Comparison of ENCODE assay signal across 8 cellular contexts in genomic region chr1:225810579-225811538, GRCh38. TPM values are rescaled to one million over a fixed set of nuclear protein-coding genes. Genes with fewer than 3 reads are reported as not detected.
DNase-seq lines count a peak whose midpoint lies in the region; ATAC-seq, FAIRE-seq and TF ChIP-seq lines count a peak whose summit lies in the region.
"Not testable (repeated sequence)": the region's sequence is repeated elsewhere in the genome, so short reads cannot be mapped to it uniquely, and the experiment has no call there.

No MANE protein-coding gene starts in this region.

- H3K4me1 ChIP-seq in Caco-2 (peaks cover 33% of the 10 kb centered on the region), K562 (replicated peaks in 1 of 2; ENCODE audit: control insufficient read depth in 2 of 2, insufficient read depth in 2 of 2, low read length in 2 of 2) (peaks cover 17 to 30% of the 10 kb centered on the region in 2 experiments), HepG2 (ENCODE audit: insufficient read depth, low read length) (peaks cover 58% of the 10 kb centered on the region), ovary (ENCODE audit: insufficient read depth) (peaks cover 30% of the 10 kb centered on the region), tibial nerve (peaks cover 0 to 58% (median 35%) of the 10 kb centered on the region in 4 donors)
- H3K4me1 ChIP-seq in fibroblast of lung (ENCODE audit: control insufficient read depth, extremely low read depth, insufficient read depth, low read length): not testable (repeated sequence)

- CTCF ChIA-PET in Caco-2 (lab: Charles Lee) (interaction anchor here (0.6 to 1.2 kb wide), 5 partner anchors 9 to 39 kb away, joined by 3 to 18 read pairs (median 5); partner anchors contain the start of gene SRP9), K562 (lab: Yijun Ruan, JAX; ENCODE audit: low intra/inter-chr PET ratio) (interaction anchor here (0.5 to 0.6 kb wide), 2 partner anchors 24 to 167 kb away, joined by 3 read pairs; no protein-coding TSS in a partner anchor), HepG2 (lab: Yijun Ruan, JAX; ENCODE audit: low intra/inter-chr PET ratio, low total read pairs) (interaction anchor here (1.3 to 1.7 kb wide), 2 partner anchors 33 to 336 kb away, joined by 3 read pairs; partner anchors contain the start of gene SRP9)
- CTCF ChIA-PET in T-cell (lab: Charles Lee): not testable (repeated sequence)

- H4K20me1 ChIP-seq in K562 (replicated peaks; ENCODE audit: control insufficient read depth, insufficient read depth, low read length); fibroblast of lung (ENCODE audit: control insufficient read depth, extremely low read depth, insufficient read depth, low read length); HepG2 (ENCODE audit: insufficient read depth, low read length): not testable (repeated sequence)

- not testable (repeated sequence) for H3K79me2 ChIP-seq in K562 (ENCODE audit: control insufficient read depth, insufficient read depth, low read length); fibroblast of lung (ENCODE audit: control insufficient read depth, insufficient read depth, low read length)
- peaks cover 30% of the 10 kb centered on the region for H3K79me2 ChIP-seq in HepG2 (ENCODE audit: insufficient read depth, low read length)

- H3K4me3 ChIP-seq in Caco-2 (ENCODE audit: low read depth, low read length) (peak overlapping the region; percentile 89), K562 (peak overlapping the region; percentile 48), fibroblast of lung (replicated peaks in 1 of 4; ENCODE audit: control extremely low read depth in 1 of 4, insufficient read depth in 1 of 4, low read depth in 3 of 4, low read length in 4 of 4) (peak overlapping the region; percentile 64 to 82 (median 72)), HepG2 (replicated peaks in 1 of 3; ENCODE audit: insufficient read depth in 1 of 3, low read depth in 2 of 3, low read length in 3 of 3) (peak overlapping the region; percentile 68 to 87 (median 80)), ovary (peak overlapping the region; percentile 57), tibial nerve (peak overlapping the region; percentile 49 to 92 (median 77))
- H3K4me3 ChIP-seq in Jurkat, Clone E6-1 (ENCODE audit: low read length): peak overlapping the region; percentile 54

- H3K27me3 Mint-ChIP-seq in Caco-2 (ENCODE audit: insufficient read depth, unreplicated experiment); T-cell: not testable (repeated sequence)

- in situ Hi-C loops in K562 (cut with MboI); HepG2 (cut with HindIII; ENCODE audit: extremely low pct_ligation_motif_present, low pct_unique_long_range_greater_than_20kb): not testable (repeated sequence)

- intact Hi-C loops in Caco-2 (cut with micrococcal nuclease; ENCODE audit: unreplicated experiment); HepG2 (cut with micrococcal nuclease; ENCODE audit: unreplicated experiment): not testable (repeated sequence)
- intact Hi-C loops in K562 (cut with micrococcal nuclease): loop anchor here (2.0 to 5.0 kb wide), 2 partner anchors 34 to 251 kb away; partner anchors contain the start of genes H3-3A and SRP9
- intact Hi-C loops in ovary (cut with DNase I): loop anchor here in 1 of 4 donors (5.0 kb wide), 1 partner anchor 36 kb away; no protein-coding TSS in a partner anchor

- H3K27ac Mint-ChIP-seq in Caco-2 (ENCODE audit: unreplicated experiment) (peak overlapping the region; percentile 43), T-cell (peak overlapping the region; percentile 22 to 36)

- H3K9ac ChIP-seq in K562 (ENCODE audit: insufficient read depth in 1 of 2, low read depth in 2 of 2, low read length in 2 of 2) (peak overlapping the region; percentile 43 to 94; a peak in 3 of 4 replicates), fibroblast of lung (ENCODE audit: insufficient read depth, low read length) (peak overlapping the region; percentile 44), HepG2 (ENCODE audit: insufficient read depth, low read depth, low read length) (peak overlapping the region; percentile 79)

- BruUV-seq in Caco-2 (replicated peaks; lab: Mats Ljungman, UMichigan) (TSS peak; percentile 54), K562 (replicated peaks; lab: Mats Ljungman, UMichigan) (TSS peak; percentile 60)
- BruUV-seq in HepG2 (replicated peaks; lab: Mats Ljungman, UMichigan): not testable (repeated sequence)

- H3K27ac ChIP-seq in K562 (ENCODE audit: extremely low read depth, low read depth, low read length): not testable (repeated sequence)
- peak overlapping the region; percentile 51 for H3K27ac ChIP-seq in fibroblast of lung (ENCODE audit: insufficient read depth, low read length)
- peak overlapping the region; percentile 69 for H3K27ac ChIP-seq in HepG2 (ENCODE audit: extremely low read length, insufficient read depth, low read length)
- peak overlapping the region; percentile 68 to 89 for H3K27ac ChIP-seq in ovary
- H3K27ac ChIP-seq in tibial nerve: peak overlapping the region; percentile 16 to 89 (median 76)

- peak overlapping the region; percentile 80 for H3K4me3 Mint-ChIP-seq in Caco-2 (ENCODE audit: unreplicated experiment)
- H3K4me3 Mint-ChIP-seq in T-cell: peak overlapping the region; percentile 75 to 81 (median 80)

- POLR2A ChIA-PET in Caco-2 (lab: Charles Lee): interaction anchor here (0.6 to 1.0 kb wide), 2 partner anchors 33 to 113 kb away, joined by 3 to 6 read pairs; partner anchors contain the start of genes PYCR2 and SRP9
- POLR2A ChIA-PET in T-cell (lab: Charles Lee): not testable (repeated sequence)
- POLR2A ChIA-PET in K562 (lab: Yijun Ruan, JAX): interaction anchor here (0.6 to 4.3 kb wide), 6 partner anchors 12 to 112 kb away, joined by 3 to 22 read pairs (median 4); no protein-coding TSS in a partner anchor
- POLR2A ChIA-PET in HepG2 (lab: Yijun Ruan, JAX): interaction anchor here (1.0 to 6.3 kb wide), 9 partner anchors 10 to 188 kb away, joined by 3 to 87 read pairs (median 5); partner anchors contain the start of genes SDE2, SRP9 and TMEM63A

- H3K4me2 ChIP-seq in K562 (ENCODE audit: insufficient read depth, low read length) (peak overlapping the region; percentile 83), fibroblast of lung (ENCODE audit: extremely low read depth, insufficient read depth, low read length) (peak overlapping the region; percentile 89), HepG2 (ENCODE audit: low read depth, low read length) (peak overlapping the region; percentile 93)

- TF ChIP-seq EP300 in K562 (IDR thresholded peaks at IDR 0.05; ENCODE audit: low read length); HepG2 (IDR thresholded peaks at IDR 0.05; ENCODE audit: low read depth in 2 of 2, low read length in 2 of 2); HepG2 (CRISPR knock-in tag; IDR thresholded peaks at IDR 0.05; ENCODE audit: borderline replicate concordance); ovary (IDR thresholded peaks at IDR 0.05); tibial nerve (IDR thresholded peaks at IDR 0.05): not testable (repeated sequence)

- H2AFZ ChIP-seq in K562 (ENCODE audit: low read depth, low read length) (peak overlapping the region; percentile 93), fibroblast of lung (ENCODE audit: low read length) (peak overlapping the region; percentile 52)
- H2AFZ ChIP-seq in HepG2 (ENCODE audit: low read length): not testable (repeated sequence)

- H3K36me3 ChIP-seq in Caco-2 (ENCODE audit: control insufficient read depth, insufficient read depth, low read length); K562 (ENCODE audit: control insufficient read depth, insufficient read depth, low read length); fibroblast of lung (ENCODE audit: control insufficient read depth, insufficient read depth, low read length); HepG2 (replicated peaks in 1 of 2; ENCODE audit: control insufficient read depth in 1 of 2, insufficient read depth in 2 of 2, low read length in 2 of 2); ovary; tibial nerve: not testable (repeated sequence)

- H3K9me1 ChIP-seq in K562 (ENCODE audit: control insufficient read depth, insufficient read depth, low read length): not testable (repeated sequence)

- TF ChIP-seq RAD21 in K562 (CRISPR knock-in tag; conservative IDR thresholded peaks at IDR 0.05 in 1 of 2, IDR thresholded peaks at IDR 0.05 in 1 of 2); HepG2 (CRISPR knock-in tag; IDR thresholded peaks at IDR 0.05): not testable (repeated sequence)

- H3K27me3 ChIP-seq in Caco-2 (replicated peaks; ENCODE audit: control insufficient read depth, insufficient read depth, low read length); K562 (ENCODE audit: control insufficient read depth in 2 of 2, insufficient read depth in 2 of 2, low read length in 2 of 2); fibroblast of lung (ENCODE audit: control insufficient read depth, insufficient read depth, low read length); HepG2 (ENCODE audit: control insufficient read depth in 1 of 2, insufficient read depth in 2 of 2, low read length in 2 of 2); ovary; tibial nerve: not testable (repeated sequence)

- peaks cover 27% of the 10 kb centered on the region for H3K4me1 Mint-ChIP-seq in Caco-2 (ENCODE audit: low read depth, unreplicated experiment)
- H3K4me1 Mint-ChIP-seq in T-cell: peaks cover 8 to 14% (median 13%) of the 10 kb centered on the region in 3 donors

- H3K36me3 Mint-ChIP-seq in Caco-2 (ENCODE audit: insufficient read depth, unreplicated experiment): peaks cover 19% of the 10 kb centered on the region
- not testable (repeated sequence) for H3K36me3 Mint-ChIP-seq in T-cell

- TF ChIP-seq CTCF in Caco-2 (IDR thresholded peaks at IDR 0.05; ENCODE audit: insufficient read depth in 1 of 2, low read depth in 1 of 2, low read length in 1 of 2, severe bottlenecking in 1 of 2, unreplicated experiment in 1 of 2); fibroblast of lung (conservative IDR thresholded peaks at IDR 0.05 in 1 of 2, IDR thresholded peaks at IDR 0.05 in 1 of 2; ENCODE audit: low read depth in 1 of 2, low read length in 2 of 2); HepG2 (CRISPR knock-in tag; IDR thresholded peaks at IDR 0.05); ovary (IDR thresholded peaks at IDR 0.05): not testable (repeated sequence)
- TF ChIP-seq CTCF in K562 (IDR thresholded peaks at IDR 0.05 in 2 of 3, conservative IDR thresholded peaks at IDR 0.05 in 1 of 3; ENCODE audit: insufficient read depth in 2 of 3, low read depth in 1 of 3, low read length in 3 of 3) (0 out of 6 replicates have a peak, but pooled peaks of 1 of the 3 experiments have one; percentile 6), tibial nerve (IDR thresholded peaks at IDR 0.05) (peak in 1 of 5 experiments; percentile 1)

- H3K9me3 Mint-ChIP-seq in Caco-2 (ENCODE audit: unreplicated experiment); T-cell: not testable (repeated sequence)

- DNase-seq in Caco-2: peak; percentile 54 to 62
- DNase-seq in Jurkat, Clone E6-1 (ENCODE audit: low read depth, low spot score); T-cell; K562 (ENCODE audit: extremely low read depth in 1 of 4, low spot score in 3 of 4): not testable (repeated sequence)
- DNase-seq in fibroblast of lung (ENCODE audit: low read depth in 2 of 2): peak in 1 of 2 donors; percentile 49
- peak; percentile 15 for DNase-seq in HepG2 (ENCODE audit: low spot score)
- peak in 3 of 5 donors; percentile 46 to 55 (median 52) for DNase-seq in ovary
- DNase-seq in tibial nerve (ENCODE audit: low spot score in 2 of 2): peak in 1 of 2 donors; percentile 38

- not testable (repeated sequence) for ATAC-seq in T-cell (replicated peaks in 1 of 4); K562
- 0 out of 3 replicates have a peak, but pooled peaks have one; percentile 1 for ATAC-seq in HepG2

- peak; percentile 37 for FAIRE-seq in K562 (lab: Jason Lieb, UNC)
- FAIRE-seq in HepG2 (lab: Jason Lieb, UNC): not testable (repeated sequence)

- WGBS in K562 (ENCODE audit: insufficient coverage, low coverage, missing lambda C conversion rate): 59% methylated on average over 29 of the region's 29 CpGs
- under 1% methylated on average over 17 of the region's 29 CpGs for WGBS in HepG2 (ENCODE audit: low lambda C conversion rate)
- 3 to 6% (median 4%) methylated on average over 28 to 29 of the region's 29 CpGs for WGBS in ovary, 3 donors
- WGBS in tibial nerve, 2 donors: 34 to 37% methylated on average over 28 to 29 of the region's 29 CpGs

- H3K9me3 ChIP-seq in Caco-2; K562 (replicated peaks; ENCODE audit: control insufficient read depth, insufficient read depth, low read depth, low read length); fibroblast of lung (ENCODE audit: control insufficient read depth, insufficient read depth, low read depth, low read length); HepG2 (ENCODE audit: low read length); ovary; tibial nerve: not testable (repeated sequence)

- TF ChIP-seq POLR2A in K562 (conservative IDR thresholded peaks at IDR 0.05); HepG2 (IDR thresholded peaks at IDR 0.05; ENCODE audit: insufficient read depth in 1 of 2, low read depth in 2 of 2, low read length in 2 of 2); ovary (IDR thresholded peaks at IDR 0.05); tibial nerve (IDR thresholded peaks at IDR 0.05): not testable (repeated sequence)

RNA-seq across cellular contexts. Expression of gene EPHX1, which starts 0.9 kb away (rescaled TPM):
- total RNA-seq in Caco-2 (2022) (73.7 and 88.5 TPM in 2 replicates), T-cell (1 to 10 TPM in 4 of 5 donors, under 1 TPM in 1; 0.98 to 5.2 (median 3.7) TPM), K562 (2014; rRNA removed) (8.0 and 11.6 TPM in 2 replicates), K562 (2014; rRNA removed; fragmentation: Illumina TruSeq; extraction: Trizol) (4.7 and 5.1 TPM in 2 replicates), K562 (2015; rRNA removed; fragmentation: Illumina TruSeq; extraction: Trizol) (6.7 and 7.6 TPM in 2 replicates), K562 (2021) (18.5 and 21.1 TPM in 2 replicates), fibroblast of lung (42.1 and 44.3 TPM in 2 replicates), HepG2 (2016; rRNA removed; fragmentation: Illumina TruSeq; extraction: Trizol) (28.8 and 36.5 TPM in 2 replicates), ovary (100 to 1,000 TPM; 213 to 462 (median 302) TPM), tibial nerve (100 to 1,000 TPM in 3 of 4 donors, 10 to 100 TPM in 1; 80.1 to 203 (median 133) TPM)
- polyA plus RNA-seq in Jurkat, Clone E6-1 (2012; ENCODE audit: insufficient read depth, insufficient read length): 15.8 TPM
- 16.4 and 37.6 TPM in 2 replicates for total RNA-seq in K562 (2011; cell fraction: chromatin; rRNA removed; ENCODE audit: low replicate concordance)
- 26.8 and 35.4 TPM in 2 replicates for total RNA-seq in K562 (2011; cell fraction: nucleolus; rRNA removed)
- 21.5 and 25.0 TPM in 2 replicates for total RNA-seq in K562 (2011; cell fraction: nucleoplasm; rRNA removed)
- polyA plus RNA-seq in K562 (2011; rRNA removed) (4.0 and 11.2 TPM in 2 replicates), K562 (2014; fragmentation: Illumina TruSeq; extraction: Trizol) (21.9 and 27.0 TPM in 2 replicates), K562 (2014; fragmentation: Nextera tagmentation; extraction: Ambion mirVana) (under 1 TPM; 0.21 to 0.48 TPM), K562 (2014; rRNA removed) (7.5 and 8.8 TPM in 2 replicates), fibroblast of lung (39.1 and 57.8 TPM in 2 replicates), HepG2 (2011; rRNA removed) (27.7 and 38.3 TPM in 2 replicates), ovary (100 to 1,000 TPM; 285 to 566 TPM)
- polyA plus RNA-seq in K562 (2011; cell fraction: cytosol; rRNA removed): 4.7 and 5.2 TPM in 2 replicates
- polyA plus RNA-seq in K562 (2011; cell fraction: nucleus; rRNA removed): 6.3 and 7.3 TPM in 2 replicates
- polyA plus RNA-seq in K562 (2012): 26.2 and 32.9 TPM in 2 replicates
- polyA minus RNA-seq in K562 (2011; rRNA and poly(A)+ RNA removed): 3.6 and 4.8 TPM in 2 replicates
- polyA minus RNA-seq in K562 (2011; cell fraction: cytosol; rRNA and poly(A)+ RNA removed): 6.6 and 10.0 TPM in 2 replicates
- 5.0 and 6.2 TPM in 2 replicates for polyA minus RNA-seq in K562 (2011; cell fraction: nucleus; rRNA and poly(A)+ RNA removed)
- 92.4 and 118 TPM in 2 replicates for polyA plus RNA-seq in fibroblast of lung (2012)
- 85.2 and 96.8 TPM in 2 replicates for polyA minus RNA-seq in fibroblast of lung (ENCODE audit: low replicate concordance)
- total RNA-seq in HepG2 (2016; cell fraction: cytosol; rRNA removed; fragmentation: Illumina TruSeq; extraction: Trizol; ENCODE audit: low read depth): 20.0 and 23.1 TPM in 2 replicates
- 20.9 and 35.8 TPM in 2 replicates for total RNA-seq in HepG2 (2016; cell fraction: insoluble cytoplasmic fraction; rRNA removed; fragmentation: Illumina TruSeq; extraction: Trizol)
- total RNA-seq in HepG2 (2016; cell fraction: membrane; rRNA removed; fragmentation: Illumina TruSeq; extraction: Trizol): 36.4 and 40.0 TPM in 2 replicates
- 48.7 and 54.7 TPM in 2 replicates for total RNA-seq in HepG2 (2016; cell fraction: nucleus; rRNA removed; fragmentation: Illumina TruSeq; extraction: Trizol)
- 18.6 and 23.4 TPM in 2 replicates for polyA plus RNA-seq in HepG2 (2011; cell fraction: cytosol; rRNA removed)
- 29.6 and 32.2 TPM in 2 replicates for polyA plus RNA-seq in HepG2 (2011; cell fraction: nucleus; rRNA removed)
- polyA plus RNA-seq in HepG2 (2012): 80.6 and 134 TPM in 2 replicates
- 67.8 and 68.1 TPM in 2 replicates for polyA plus RNA-seq in HepG2 (2016; cell fraction: cytosol; fragmentation: Illumina TruSeq; extraction: Trizol; ENCODE audit: low read depth)
- polyA plus RNA-seq in HepG2 (2016; cell fraction: insoluble cytoplasmic fraction; fragmentation: Illumina TruSeq; extraction: Trizol; ENCODE audit: low read depth): 43.8 and 55.8 TPM in 2 replicates
- polyA plus RNA-seq in HepG2 (2016; cell fraction: membrane; fragmentation: Illumina TruSeq; extraction: Trizol; ENCODE audit: low read depth): 77.2 and 87.4 TPM in 2 replicates
- polyA plus RNA-seq in HepG2 (2016; cell fraction: nucleus; fragmentation: Illumina TruSeq; extraction: Trizol; ENCODE audit: insufficient read depth, low read depth): 134 and 141 TPM in 2 replicates
- 20.7 and 23.4 TPM in 2 replicates for polyA minus RNA-seq in HepG2 (2011; rRNA and poly(A)+ RNA removed; ENCODE audit: low replicate concordance)
- 21.0 and 23.9 TPM in 2 replicates for polyA minus RNA-seq in HepG2 (2011; cell fraction: cytosol; rRNA and poly(A)+ RNA removed)
- polyA minus RNA-seq in HepG2 (2011; cell fraction: nucleus; rRNA and poly(A)+ RNA removed): 15.3 and 18.4 TPM in 2 replicates

RNA-seq across cellular contexts. Expression of gene SRP9, which starts 33.2 kb away (rescaled TPM):
- total RNA-seq in Caco-2 (2022) (261 and 276 TPM in 2 replicates), T-cell (100 to 1,000 TPM in 3 of 5 donors, 10 to 100 TPM in 2; 74.1 to 152 (median 137) TPM), K562 (2014; rRNA removed) (272 and 273 TPM in 2 replicates), K562 (2014; rRNA removed; fragmentation: Illumina TruSeq; extraction: Trizol) (690 and 726 TPM in 2 replicates), K562 (2015; rRNA removed; fragmentation: Illumina TruSeq; extraction: Trizol) (537 and 597 TPM in 2 replicates), K562 (2021) (434 and 437 TPM in 2 replicates), fibroblast of lung (159 and 202 TPM in 2 replicates), HepG2 (2016; rRNA removed; fragmentation: Illumina TruSeq; extraction: Trizol) (251 and 524 TPM in 2 replicates), ovary (100 to 1,000 TPM; 151 to 239 (median 193) TPM), tibial nerve (100 to 1,000 TPM; 130 to 178 (median 146) TPM)
- 539 TPM for polyA plus RNA-seq in Jurkat, Clone E6-1 (2012; ENCODE audit: insufficient read depth, insufficient read length)
- total RNA-seq in K562 (2011; cell fraction: chromatin; rRNA removed; ENCODE audit: low replicate concordance): 83.3 and 146 TPM in 2 replicates
- 43.4 and 63.3 TPM in 2 replicates for total RNA-seq in K562 (2011; cell fraction: nucleolus; rRNA removed)
- total RNA-seq in K562 (2011; cell fraction: nucleoplasm; rRNA removed): 146 and 277 TPM in 2 replicates
- polyA plus RNA-seq in K562 (2011; rRNA removed) (836 and 1,016 TPM in 2 replicates), K562 (2014; fragmentation: Illumina TruSeq; extraction: Trizol) (557 and 668 TPM in 2 replicates), K562 (2014; fragmentation: Nextera tagmentation; extraction: Ambion mirVana) (1,000 to 10,000 TPM; 1,645 to 1,892 TPM), K562 (2014; rRNA removed) (502 and 509 TPM in 2 replicates), fibroblast of lung (442 and 452 TPM in 2 replicates), HepG2 (2011; rRNA removed) (217 and 307 TPM in 2 replicates), ovary (100 to 1,000 TPM; 186 to 187 TPM)
- polyA plus RNA-seq in K562 (2011; cell fraction: cytosol; rRNA removed): 227 and 688 TPM in 2 replicates
- polyA plus RNA-seq in K562 (2011; cell fraction: nucleus; rRNA removed): 227 and 377 TPM in 2 replicates
- polyA plus RNA-seq in K562 (2012): 392 and 460 TPM in 2 replicates
- polyA minus RNA-seq in K562 (2011; rRNA and poly(A)+ RNA removed): 359 and 411 TPM in 2 replicates
- 148 and 171 TPM in 2 replicates for polyA minus RNA-seq in K562 (2011; cell fraction: cytosol; rRNA and poly(A)+ RNA removed)
- 33.3 and 80.0 TPM in 2 replicates for polyA minus RNA-seq in K562 (2011; cell fraction: nucleus; rRNA and poly(A)+ RNA removed)
- polyA plus RNA-seq in fibroblast of lung (2012): 264 and 270 TPM in 2 replicates
- 45.2 and 91.4 TPM in 2 replicates for polyA minus RNA-seq in fibroblast of lung (ENCODE audit: low replicate concordance)
- 34.2 and 43.4 TPM in 2 replicates for total RNA-seq in HepG2 (2016; cell fraction: cytosol; rRNA removed; fragmentation: Illumina TruSeq; extraction: Trizol; ENCODE audit: low read depth)
- total RNA-seq in HepG2 (2016; cell fraction: insoluble cytoplasmic fraction; rRNA removed; fragmentation: Illumina TruSeq; extraction: Trizol): 284 and 524 TPM in 2 replicates
- total RNA-seq in HepG2 (2016; cell fraction: membrane; rRNA removed; fragmentation: Illumina TruSeq; extraction: Trizol): 119 and 121 TPM in 2 replicates
- total RNA-seq in HepG2 (2016; cell fraction: nucleus; rRNA removed; fragmentation: Illumina TruSeq; extraction: Trizol): 114 and 119 TPM in 2 replicates
- polyA plus RNA-seq in HepG2 (2011; cell fraction: cytosol; rRNA removed): 155 and 238 TPM in 2 replicates
- 51.6 and 71.1 TPM in 2 replicates for polyA plus RNA-seq in HepG2 (2011; cell fraction: nucleus; rRNA removed)
- 199 and 240 TPM in 2 replicates for polyA plus RNA-seq in HepG2 (2012)
- 47.7 and 66.3 TPM in 2 replicates for polyA plus RNA-seq in HepG2 (2016; cell fraction: cytosol; fragmentation: Illumina TruSeq; extraction: Trizol; ENCODE audit: low read depth)
- polyA plus RNA-seq in HepG2 (2016; cell fraction: insoluble cytoplasmic fraction; fragmentation: Illumina TruSeq; extraction: Trizol; ENCODE audit: low read depth): 592 and 651 TPM in 2 replicates
- 142 and 155 TPM in 2 replicates for polyA plus RNA-seq in HepG2 (2016; cell fraction: membrane; fragmentation: Illumina TruSeq; extraction: Trizol; ENCODE audit: low read depth)
- 229 and 237 TPM in 2 replicates for polyA plus RNA-seq in HepG2 (2016; cell fraction: nucleus; fragmentation: Illumina TruSeq; extraction: Trizol; ENCODE audit: insufficient read depth, low read depth)
- polyA minus RNA-seq in HepG2 (2011; rRNA and poly(A)+ RNA removed; ENCODE audit: low replicate concordance): 170 and 215 TPM in 2 replicates
- 83.5 and 103 TPM in 2 replicates for polyA minus RNA-seq in HepG2 (2011; cell fraction: cytosol; rRNA and poly(A)+ RNA removed)
- 38.2 and 45.3 TPM in 2 replicates for polyA minus RNA-seq in HepG2 (2011; cell fraction: nucleus; rRNA and poly(A)+ RNA removed)
